In genomic region chr2:207835805-207836204, GRCh38 we compare ENCODE assay signal across 1 cellular context.
A peak's percentile ranks its signal among the peaks of the same experiment; 100 is the strongest.
TF ChIP-seq lines count a peak whose summit lies in the region.

No MANE protein-coding gene starts in this region.

TF ChIP-seq in HepG2, 621 proteins besides CTCF, POLR2A, EP300 and RAD21 (continued from another document and continues in another):
- peak; percentile 49; the same call in 1 of the 2 replicates for TF ChIP-seq ZNF281 (CRISPR knock-in tag; IDR thresholded peaks at IDR 0.05; ENCODE audit: borderline replicate concordance)
- peak; percentile 78 for TF ChIP-seq HNF4A (CRISPR knock-in tag; IDR thresholded peaks at IDR 0.05)
- no peak for TF ChIP-seq POLR2AphosphoS2 (IDR thresholded peaks at IDR 0.05; ENCODE audit: low read depth, low read length)
- TF ChIP-seq FOXP4 (CRISPR knock-in tag; IDR thresholded peaks at IDR 0.05) = peak; percentile 59
- no peak for TF ChIP-seq ZNF552 (CRISPR knock-in tag; IDR thresholded peaks at IDR 0.05; ENCODE audit: borderline replicate concordance)
- no peak for TF ChIP-seq KLF11 (CRISPR knock-in tag; IDR thresholded peaks at IDR 0.05)
- peak; percentile 79 for TF ChIP-seq ZNF644 (CRISPR knock-in tag; IDR thresholded peaks at IDR 0.05; ENCODE audit: low read depth)
- TF ChIP-seq MED13 (CRISPR knock-in tag; IDR thresholded peaks at IDR 0.05) = no peak
- TF ChIP-seq ZNF407 (CRISPR knock-in tag; IDR thresholded peaks at IDR 0.05; ENCODE audit: not compliant biosample characterization) = no peak
- TF ChIP-seq ATF3 (CRISPR knock-in tag; IDR thresholded peaks at IDR 0.05) = no peak
- no peak for TF ChIP-seq NFE2L2 (IDR thresholded peaks at IDR 0.05; ENCODE audit: low read length)
- TF ChIP-seq ZNF589 (CRISPR knock-in tag; conservative IDR thresholded peaks at IDR 0.05) = no peak
- no peak for TF ChIP-seq HMGA1 (CRISPR knock-in tag; conservative IDR thresholded peaks at IDR 0.05)
- peak; percentile 31; the same call in 1 of the 2 replicates for TF ChIP-seq SALL1 (CRISPR knock-in tag; IDR thresholded peaks at IDR 0.05)
- TF ChIP-seq ARID5B (CRISPR knock-in tag; IDR thresholded peaks at IDR 0.05) = peak; percentile 54
- TF ChIP-seq SAP130 (CRISPR knock-in tag; IDR thresholded peaks at IDR 0.05; ENCODE audit: low read depth) = peak; percentile 54; the same call in 1 of the 2 replicates
- no peak for TF ChIP-seq LCORL (IDR thresholded peaks at IDR 0.05)
- TF ChIP-seq LCORL (CRISPR knock-in tag; IDR thresholded peaks at IDR 0.05) = peak; percentile 75; the same call in 1 of the 2 replicates
- no peak for TF ChIP-seq PHF8 (CRISPR knock-in tag; IDR thresholded peaks at IDR 0.05)
- no peak for TF ChIP-seq ZNF878 (CRISPR knock-in tag; IDR thresholded peaks at IDR 0.05)
- no peak for TF ChIP-seq GLMP (CRISPR knock-in tag; IDR thresholded peaks at IDR 0.05; ENCODE audit: borderline replicate concordance)
- TF ChIP-seq BRCA1 (CRISPR knock-in tag; IDR thresholded peaks at IDR 0.05) = no peak
- no peak for TF ChIP-seq ZNF383 (CRISPR knock-in tag; IDR thresholded peaks at IDR 0.05; ENCODE audit: borderline replicate concordance)
- TF ChIP-seq SOX13 (IDR thresholded peaks at IDR 0.05) = no peak
- TF ChIP-seq SOX13 (CRISPR knock-in tag; conservative IDR thresholded peaks at IDR 0.05 in 1 of 2, IDR thresholded peaks at IDR 0.05 in 1 of 2) = 0 out of 4 replicates have a peak, but pooled peaks of 1 of the 2 experiments have one; percentile 51
- TF ChIP-seq FOXA3 (CRISPR knock-in tag; IDR thresholded peaks at IDR 0.05) = peak; percentile 81
- no peak for TF ChIP-seq ZNF737 (CRISPR knock-in tag; IDR thresholded peaks at IDR 0.05; ENCODE audit: borderline replicate concordance)
- TF ChIP-seq IRX3 (CRISPR knock-in tag; IDR thresholded peaks at IDR 0.05; ENCODE audit: borderline replicate concordance, low read depth) = no peak
- peak; percentile 34 for TF ChIP-seq TEAD3 (CRISPR knock-in tag; optimal IDR thresholded peaks at IDR 0.05; ENCODE audit: borderline replicate concordance)
- TF ChIP-seq TCF7 (IDR thresholded peaks at IDR 0.05; ENCODE audit: low read depth) = no peak
- no peak for TF ChIP-seq DNMT1 (CRISPR knock-in tag; IDR thresholded peaks at IDR 0.05)
- no peak for TF ChIP-seq MNT (IDR thresholded peaks at IDR 0.05)
- 0 out of 2 replicates have a peak, but pooled peaks have one; percentile 37 for TF ChIP-seq ELF3 (CRISPR knock-in tag; IDR thresholded peaks at IDR 0.05)
- no peak for TF ChIP-seq MED8 (CRISPR knock-in tag; IDR thresholded peaks at IDR 0.05; ENCODE audit: insufficient replicate concordance)
- TF ChIP-seq NBN (conservative IDR thresholded peaks at IDR 0.05) = no peak
- peak; percentile 52; the same call in 1 of the 2 replicates for TF ChIP-seq SOX5 (CRISPR knock-in tag; IDR thresholded peaks at IDR 0.05; ENCODE audit: borderline replicate concordance)
- peak; percentile 49; the same call in 1 of the 2 replicates for TF ChIP-seq HDAC2 (CRISPR knock-in tag; IDR thresholded peaks at IDR 0.05)
- no peak for TF ChIP-seq TBL1XR1 (IDR thresholded peaks at IDR 0.05; ENCODE audit: borderline replicate concordance, low read length, partially characterized antibody)
